In the genomic region with DNA sequence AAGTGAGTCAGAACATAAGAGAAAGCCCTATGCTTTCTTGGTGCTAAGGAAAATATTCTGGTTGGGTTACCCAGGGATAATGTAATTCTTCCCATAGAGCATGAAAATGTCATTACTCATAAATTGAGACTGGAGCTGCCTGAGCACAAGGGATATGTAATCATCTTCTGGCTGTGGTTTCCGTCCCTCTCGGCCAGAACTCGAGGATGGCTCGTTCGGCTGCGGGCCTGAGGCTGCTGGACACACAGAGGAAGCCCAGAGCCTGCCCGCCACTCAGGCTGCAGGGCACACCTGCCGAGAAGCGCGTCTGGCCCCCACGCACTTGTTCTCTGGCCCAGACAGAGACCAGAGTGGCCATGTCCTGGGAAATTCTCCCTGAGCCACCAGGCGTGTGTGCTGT, we compare ENCODE assay signal across 11 cellular contexts.
DNase-seq lines count a peak whose midpoint lies in the region; ATAC-seq and TF ChIP-seq lines count a peak whose summit lies in the region.
"Had no signal": no experiment of that assay in that cellular context is flagged by ENCODE, and none has a peak within 500 bp of the region (broad histone marks: within the 10 kb centered on the region; RNA-seq: fewer than 3 reads in every experiment).

No MANE protein-coding gene starts in this region.

- H3K4me1 ChIP-seq in ascending aorta, result peaks cover 10 to 57% of the 10 kb centered on the region in 2 donors

- no peaks in the 10 kb centered on the region for H3K27me3 ChIP-seq in ascending aorta

- DNase-seq in ELR (ENCODE audit: low read depth) (peak; percentile 93), ascending aorta (ENCODE audit: low spot score in 2 of 2) (peak in 1 of 2 donors; percentile 76), Right ventricle myocardium superior (peak; percentile 72), sciatic nerve (ENCODE audit: low spot score) (peak; percentile 74), GM19238 (ENCODE audit: insufficient read length, low spot score) (no peak)
- DNase-seq: activated T-cell treated with anti-CD3 and anti-CD28 coated beads for 4 hours; DMS79; stimulated activated CD4-positive, alpha-beta T cell treated with anti-CD3 and anti-CD28 coated beads, Interleukin-4, amount 100 ng/mL, for 24 hours had no signal

- intact Hi-C loops in ascending aorta (cut with DNase I), result loop anchor here (2.0 to 5.0 kb wide), 2 partner anchors 49 to 77 kb away; no protein-coding TSS in a partner anchor
- intact Hi-C loops in Right ventricle myocardium superior (cut with DNase I), result no loop called here
- intact Hi-C loops in sciatic nerve (cut with DNase I), result no loop called here

- H3K36me3 ChIP-seq in ascending aorta, result no peaks in the 10 kb centered on the region

- peak overlapping the region; percentile 77 to 80 for H3K27ac ChIP-seq in ascending aorta

- ATAC-seq in Right ventricle myocardium superior (ENCODE audit: poor library complexity) (peak; percentile 70), sciatic nerve (peak; percentile 69), GM18867 (IDR thresholded peaks at IDR 0.05; ENCODE audit: unreplicated experiment) (no peak), HG03280 (IDR thresholded peaks at IDR 0.05; ENCODE audit: unreplicated experiment) (no peak), HG03457 (IDR thresholded peaks at IDR 0.05; ENCODE audit: unreplicated experiment) (no peak)

- TF ChIP-seq CTCF in ascending aorta (IDR thresholded peaks at IDR 0.05), result no peak

- no peaks in the 10 kb centered on the region for H3K9me3 ChIP-seq in ascending aorta

- H3K4me3 ChIP-seq in ascending aorta, result no peak overlapping the region

Comparison
In these comparisons a context has a peak if more than half of its experiments do, and no peak if none do; other contexts are left out.
1. ATAC-seq: peak in Right ventricle myocardium superior (single experiment) and sciatic nerve (single experiment); none in GM18867 (single experiment), HG03280 (single experiment) and HG03457 (single experiment).